ENCODE assay signal across 12 cellular contexts in genomic region chr20:44166008-44166407, GRCh38. TPM values are rescaled to one million over a fixed set of nuclear protein-coding genes. Genes with fewer than 3 reads are reported as not detected.
DNase-seq lines count a peak whose midpoint lies in the region; ATAC-seq, FAIRE-seq and TF ChIP-seq lines count a peak whose summit lies in the region.
"Had no signal": no experiment of that assay in that cellular context is flagged by ENCODE, and none has a peak within 500 bp of the region (broad histone marks: within the 10 kb centered on the region; RNA-seq: fewer than 3 reads in every experiment).

No MANE protein-coding gene starts in this region.

- TF ChIP-seq CTCF in A673 (conservative IDR thresholded peaks at IDR 0.05; ENCODE audit: low read depth, low read length) (no peak), prostate gland (IDR thresholded peaks at IDR 0.05) (no peak)

- POLR2A ChIA-PET in A673 (lab: Charles Lee; ENCODE audit: low non-redundant PET), result no interaction called here

- TSS peak; percentile 51 for BruUV-seq in A673 (replicated peaks; lab: Mats Ljungman, UMichigan)

- no peak for FAIRE-seq in HTR-8/SVneo (lab: Jason Lieb, UNC)
- FAIRE-seq: H1 had no signal

- no peaks in the 10 kb centered on the region for H3K36me3 ChIP-seq in A673 (ENCODE audit: insufficient read depth, low read length, poor library complexity, severe bottlenecking)
- H3K36me3 ChIP-seq in mesodermal cell (ENCODE audit: control insufficient read depth, insufficient read depth, low read length), result peaks cover 5% of the 10 kb centered on the region
- H3K36me3 ChIP-seq in prostate gland, result no peaks in the 10 kb centered on the region
- H3K36me3 ChIP-seq: BE2C had no signal

- DNase-seq in A673 (ENCODE audit: low spot score) (peak; percentile 82), HTR-8/SVneo (ENCODE audit: insufficient read length, low spot score) (peak; percentile 52), astrocyte of the hippocampus (ENCODE audit: low read depth, low spot score) (peak; percentile 80), prostate gland (ENCODE audit: low spot score) (no peak), NCI-H2196 treated with DMSO at 0.1 percent for 48 hours (lab: John Stamatoyannopoulos, UW; ENCODE audit: unreplicated experiment) (no peak), superior temporal gyrus (ENCODE audit: extremely low spot score) (no peak)
- DNase-seq: activated CD4-positive, alpha-beta T cell treated with anti-CD3 and anti-CD28 coated beads, Interleukin-2, amount 50 U/mL, for 48 hours; BE2C; SHP77 had no signal

- CTCF ChIA-PET in A673 (lab: Charles Lee), result interaction anchor here (1.5 kb wide), 1 partner anchor 24 kb away, joined by 3 read pairs; no protein-coding TSS in a partner anchor

- peaks cover 12% of the 10 kb centered on the region for H3K4me1 ChIP-seq in A673 (ENCODE audit: insufficient read depth, low read length, poor library complexity, severe bottlenecking)
- H3K4me1 ChIP-seq in mesodermal cell (ENCODE audit: control insufficient read depth, insufficient read depth, low read length, poor library complexity, severe bottlenecking), result peaks cover 34% of the 10 kb centered on the region
- H3K4me1 ChIP-seq in prostate gland (replicated peaks), result no peaks in the 10 kb centered on the region
- H3K4me1 ChIP-seq: BE2C had no signal

- ATAC-seq in HG02885 (IDR thresholded peaks at IDR 0.05; ENCODE audit: poor library complexity, unreplicated experiment), result no peak

- H3K4me3 ChIP-seq in A673 (ENCODE audit: low read depth, low read length, poor library complexity, severe bottlenecking) (no peak overlapping the region), mesodermal cell (ENCODE audit: extremely low read depth, insufficient read depth, low read length, poor library complexity, severe bottlenecking) (no peak overlapping the region), prostate gland (no peak overlapping the region)

- H3K27me3 ChIP-seq in A673 (replicated peaks; ENCODE audit: insufficient read depth, low read depth, low read length, poor library complexity), result no peaks in the 10 kb centered on the region
- H3K27me3 ChIP-seq in prostate gland (replicated peaks; ENCODE audit: insufficient read depth), result no peaks in the 10 kb centered on the region

- intact Hi-C loops in A673 (cut with micrococcal nuclease; ENCODE audit: unreplicated experiment), result no loop called here
- intact Hi-C loops in prostate gland (cut with DNase I), result no loop called here

- no CpG with 5 or more reads among the region's 4 CpGs for WGBS in mesodermal cell (ENCODE audit: insufficient coverage in 2 of 2), 2 experiments
- 18% methylated on average over 4 of the region's 4 CpGs for WGBS in prostate gland

- H3K9me3 ChIP-seq in A673 (ENCODE audit: low read depth, low read length, poor library complexity, severe bottlenecking), result no peaks in the 10 kb centered on the region
- H3K9me3 ChIP-seq in mesodermal cell (ENCODE audit: control insufficient read depth, low read length), result peaks cover 4% of the 10 kb centered on the region
- H3K9me3 ChIP-seq in prostate gland, result no peaks in the 10 kb centered on the region

- TF ChIP-seq POLR2A in prostate gland (IDR thresholded peaks at IDR 0.05), result no peak

- H3K27ac ChIP-seq in A673 (ENCODE audit: low read depth, low read length, poor library complexity, severe bottlenecking) (peak overlapping the region; percentile 58), mesodermal cell (ENCODE audit: low read depth, low read length, severe bottlenecking) (peak overlapping the region; percentile 93), prostate gland (peak overlapping the region in 1 of 2 donors; percentile 5)

RNA-seq across cellular contexts. Expression of gene JPH2, which starts 21.0 kb away (rescaled TPM):
- total RNA-seq in A673 (2021) (1.0 and 1.1 TPM in 2 replicates), prostate gland (10 to 100 TPM; 29.1 to 31.1 TPM)
- 5.5 TPM for polyA plus RNA-seq in mesodermal cell (2013, experiment 1 of 2)
- polyA plus RNA-seq in mesodermal cell (2013, experiment 2 of 2), result 5.6 TPM

RNA-seq across cellular contexts. Expression of gene OSER1, which starts 44.6 kb away (rescaled TPM):
- total RNA-seq in A673 (2021), result 40.7 and 50.5 TPM in 2 replicates
- polyA plus RNA-seq in mesodermal cell (2013, experiment 1 of 2), result 40.1 TPM
- 38.7 TPM for polyA plus RNA-seq in mesodermal cell (2013, experiment 2 of 2)
- total RNA-seq in prostate gland, result 10 to 100 TPM; 31.6 to 42.7 TPM

Comparison
In these comparisons a context has a peak if more than half of its experiments do, and no peak if none do; other contexts are left out.
1. DNase-seq: peak in A673 (single experiment), HTR-8/SVneo (single experiment) and astrocyte of the hippocampus (single experiment); none in prostate gland (single experiment), NCI-H2196 treated with DMSO at 0.1 percent for 48 hours (single experiment) and superior temporal gyrus (single experiment).
2. RNA of gene JPH2, which starts 21.0 kb away (total RNA-seq): 29.1 to 31.1 TPM in prostate gland; 1.0 to 1.1 TPM in A673; every median in the first group is over 10 times any median in the second.